15 cellular contexts compared by ENCODE assay signal in the genomic region with DNA sequence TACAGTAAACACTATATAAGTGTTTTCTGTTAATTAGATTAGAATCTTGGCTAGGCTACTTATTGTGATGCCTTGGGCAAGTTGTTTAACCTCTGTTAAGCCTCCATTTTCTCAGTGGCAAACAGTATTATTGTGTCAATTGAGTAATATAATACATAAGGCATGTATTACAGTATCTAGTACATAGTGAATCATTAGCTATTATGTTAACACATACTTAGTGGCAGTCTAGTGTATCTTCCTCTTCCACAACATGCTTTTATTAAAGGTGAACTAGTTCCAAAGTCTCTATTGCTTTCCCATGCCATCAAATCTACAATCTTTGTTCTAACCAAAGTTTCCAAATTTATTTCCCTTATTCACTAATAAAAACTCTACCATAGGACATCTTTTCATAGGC.
"Had no signal": no experiment of that assay in that cellular context is flagged by ENCODE, and none has a peak within 500 bp of the region (broad histone marks: within the 10 kb centered on the region; RNA-seq: fewer than 3 reads in every experiment).

No MANE protein-coding gene starts in this region.

- H3K9me3 Mint-ChIP-seq: activated T-helper 2 cell treated with anti-CD3 and anti-CD28 coated beads, Interferon-gamma antibody, Interleukin-2, Interleukin-4, amounts not matched to agents 10 μg/mL and 5 μg/mL and 100 μg/mL, durations not matched to agents 14 hours and 24 hours and 36 hours; brain; T-helper 1 cell treated with Interleukin-12 subunit alpha and Interleukin-12 subunit beta and Interleukin-4 antibody, amounts not matched to agents 30 μg/mL and 1 μg/mL, for 36 hours had no signal

- H3K36me3 ChIP-seq: right atrium auricular region, tibial artery had no signal

- H3K4me3 ChIP-seq: dorsolateral prefrontal cortex, right atrium auricular region, tibial artery had no signal

- DNase-seq: activated B cell treated with CpG ODN at 0.5 μM for 24 hours; activated CD4-positive, alpha-beta T cell treated with anti-CD3 and anti-CD28 coated beads, Interleukin-2, amount 50 U/mL, for 1 hour; activated naive CD4-positive, alpha-beta T cell treated with anti-CD3 and anti-CD28 coated beads, Interleukin-2, amount 10 ng/mL, durations not matched to agents 7 days and 5 days; activated T-cell treated with anti-CD3 and anti-CD28 coated beads for 4 hours; dorsolateral prefrontal cortex; foreskin melanocyte; head of caudate nucleus; left ventricle myocardium superior; naive thymus-derived CD4-positive, alpha-beta T cell; tibial artery had no signal

- H3K27me3 Mint-ChIP-seq: activated B cell treated with CpG ODN at 0.5 μM for 24 hours; activated naive CD4-positive, alpha-beta T cell treated with anti-CD3 and anti-CD28 coated beads, Interleukin-2, amount 10 ng/mL, durations not matched to agents 7 days and 5 days; brain; naive thymus-derived CD4-positive, alpha-beta T cell had no signal

- H3K27ac Mint-ChIP-seq: activated B cell treated with CpG ODN at 0.5 μM for 24 hours; activated naive CD4-positive, alpha-beta T cell treated with anti-CD3 and anti-CD28 coated beads, Interleukin-2, amount 10 ng/mL, durations not matched to agents 7 days and 5 days; activated T-helper 2 cell treated with anti-CD3 and anti-CD28 coated beads, Interferon-gamma antibody, Interleukin-2, Interleukin-4, amounts not matched to agents 10 μg/mL and 5 μg/mL and 100 μg/mL, durations not matched to agents 14 hours and 24 hours and 36 hours; brain; naive thymus-derived CD4-positive, alpha-beta T cell; stimulated activated effector memory CD8-positive, alpha-beta T cell treated with anti-CD3 and anti-CD28 coated beads, Interleukin-12 subunit alpha, Interleukin-12 subunit beta, amount 100 ng/mL, for 72 hours; T-helper 1 cell treated with Interleukin-12 subunit alpha and Interleukin-12 subunit beta and Interleukin-4 antibody, amounts not matched to agents 30 μg/mL and 1 μg/mL, for 36 hours had no signal

- H3K4me3 Mint-ChIP-seq: activated B cell treated with CpG ODN at 0.5 μM for 24 hours; activated naive CD4-positive, alpha-beta T cell treated with anti-CD3 and anti-CD28 coated beads, Interleukin-2, amount 10 ng/mL, durations not matched to agents 7 days and 5 days; brain; naive thymus-derived CD4-positive, alpha-beta T cell; stimulated activated effector memory CD8-positive, alpha-beta T cell treated with anti-CD3 and anti-CD28 coated beads, Interleukin-12 subunit alpha, Interleukin-12 subunit beta, amount 100 ng/mL, for 72 hours; T-helper 1 cell treated with Interleukin-12 subunit alpha and Interleukin-12 subunit beta and Interleukin-4 antibody, amounts not matched to agents 30 μg/mL and 1 μg/mL, for 36 hours had no signal

- H3K27ac ChIP-seq: dorsolateral prefrontal cortex, right atrium auricular region, tibial artery had no signal

- H3K9me3 ChIP-seq: right atrium auricular region, tibial artery had no signal

- H3K27me3 ChIP-seq: right atrium auricular region, tibial artery had no signal

- H3K4me1 Mint-ChIP-seq: activated B cell treated with CpG ODN at 0.5 μM for 24 hours; activated naive CD4-positive, alpha-beta T cell treated with anti-CD3 and anti-CD28 coated beads, Interleukin-2, amount 10 ng/mL, durations not matched to agents 7 days and 5 days; naive thymus-derived CD4-positive, alpha-beta T cell; stimulated activated effector memory CD8-positive, alpha-beta T cell treated with anti-CD3 and anti-CD28 coated beads, Interleukin-12 subunit alpha, Interleukin-12 subunit beta, amount 100 ng/mL, for 72 hours had no signal

- H3K36me3 Mint-ChIP-seq: activated naive CD4-positive, alpha-beta T cell treated with anti-CD3 and anti-CD28 coated beads, Interleukin-2, amount 10 ng/mL, durations not matched to agents 7 days and 5 days; naive thymus-derived CD4-positive, alpha-beta T cell; stimulated activated effector memory CD8-positive, alpha-beta T cell treated with anti-CD3 and anti-CD28 coated beads, Interleukin-12 subunit alpha, Interleukin-12 subunit beta, amount 100 ng/mL, for 72 hours had no signal

- H3K4me1 ChIP-seq: right atrium auricular region, tibial artery had no signal
